ENCODE assay signal across 8 cellular contexts in the genomic region with DNA sequence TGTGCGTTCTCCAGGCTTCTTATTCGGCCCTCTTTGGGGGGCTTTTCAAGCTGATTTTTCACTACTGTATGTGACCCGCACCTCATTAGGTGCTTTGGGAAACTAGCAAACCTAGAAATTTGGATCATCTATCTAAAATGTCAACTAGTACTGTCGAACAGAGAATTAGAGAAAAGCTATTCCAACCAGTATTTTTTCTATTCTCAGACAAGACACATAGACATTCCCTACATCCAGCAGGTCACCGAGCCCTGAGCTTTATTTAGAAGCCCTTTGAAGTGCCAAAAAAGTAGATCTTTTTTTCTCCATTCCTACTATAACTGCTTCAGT. TPM values are rescaled to one million over a fixed set of nuclear protein-coding genes. Genes with fewer than 3 reads are reported as not detected.
DNase-seq lines count a peak whose midpoint lies in the region; ATAC-seq and TF ChIP-seq lines count a peak whose summit lies in the region.

No MANE protein-coding gene starts in this region.

- H3K36me3 ChIP-seq in heart left ventricle = peaks cover 0 to 37% (median 32%) of the 10 kb centered on the region in 9 donors
- peaks cover 0 to 12% of the 10 kb centered on the region in 2 donors for H3K36me3 ChIP-seq in body of pancreas (replicated peaks in 1 of 2; ENCODE audit: insufficient read depth in 1 of 2, low read depth in 2 of 2)
- peaks cover 3% of the 10 kb centered on the region for H3K36me3 ChIP-seq in urinary bladder (ENCODE audit: insufficient read depth)

- peaks cover 17% of the 10 kb centered on the region for H3K36me3 Mint-ChIP-seq in mesothelial cell of epicardium

- peak overlapping the region; percentile 96 for H3K4me3 Mint-ChIP-seq in mesothelial cell of epicardium

- H3K4me1 ChIP-seq in heart left ventricle = peaks cover 0 to 23% (median 11%) of the 10 kb centered on the region in 12 donors
- H3K4me1 ChIP-seq in body of pancreas = peaks cover 22% of the 10 kb centered on the region
- no peaks in the 10 kb centered on the region for H3K4me1 ChIP-seq in urinary bladder (ENCODE audit: insufficient read depth)

- no peak for ATAC-seq in heart left ventricle
- ATAC-seq in left ventricle myocardium superior = no peak
- ATAC-seq in body of pancreas = no peak
- ATAC-seq in HG02870 (IDR thresholded peaks at IDR 0.05; ENCODE audit: unreplicated experiment) = no peak
- no peak for ATAC-seq in HG03571 (IDR thresholded peaks at IDR 0.05; ENCODE audit: unreplicated experiment)

- intact Hi-C loops in heart left ventricle (cut with DNase I) (loop anchor here in 3 of 10 donors (2.0 to 5.0 kb wide), 2 partner anchors 30 to 36 kb away; no protein-coding TSS in a partner anchor), left ventricle myocardium superior (cut with micrococcal nuclease) (no loop called here), body of pancreas (cut with DNase I) (no loop called here)

- no peaks in the 10 kb centered on the region for H3K9me3 Mint-ChIP-seq in mesothelial cell of epicardium

- DNase-seq in heart left ventricle (no peak), left ventricle myocardium superior (no peak), body of pancreas (no peak), mesothelial cell of epicardium (ENCODE audit: low spot score in 2 of 2, unreplicated experiment in 2 of 2) (no peak), AG08396 (ENCODE audit: low spot score) (no peak)

- no peak for TF ChIP-seq POLR2A in heart left ventricle (IDR thresholded peaks at IDR 0.05)
- no peak for TF ChIP-seq POLR2A in body of pancreas (IDR thresholded peaks at IDR 0.05)

- WGBS in heart left ventricle, 4 donors = 4 to 6% (median 5%) methylated on average over 5 of the region's 5 CpGs
- 2 to 3% methylated on average over 5 of the region's 5 CpGs for WGBS in body of pancreas, 2 donors
- WGBS in urinary bladder = 4% methylated on average over 5 of the region's 5 CpGs

- H3K27me3 Mint-ChIP-seq in mesothelial cell of epicardium (ENCODE audit: low read depth) = peaks cover 1% of the 10 kb centered on the region

- TF ChIP-seq CTCF in heart left ventricle (IDR thresholded peaks at IDR 0.05) (no peak), body of pancreas (IDR thresholded peaks at IDR 0.05) (no peak), mesothelial cell of epicardium (IDR thresholded peaks at IDR 0.05; ENCODE audit: unreplicated experiment) (no peak)

- no peaks in the 10 kb centered on the region for H3K9me3 ChIP-seq in heart left ventricle
- H3K9me3 ChIP-seq in body of pancreas = no peaks in the 10 kb centered on the region

- peak overlapping the region; percentile 59 to 94 (median 81) for H3K4me3 ChIP-seq in heart left ventricle
- H3K4me3 ChIP-seq in body of pancreas = peak overlapping the region in 1 of 2 donors; percentile 81
- peak overlapping the region; percentile 86 for H3K4me3 ChIP-seq in urinary bladder (ENCODE audit: low read depth, low read length)

- peaks cover 22% of the 10 kb centered on the region for H3K4me1 Mint-ChIP-seq in mesothelial cell of epicardium

- peak overlapping the region; percentile 92 for H3K27ac Mint-ChIP-seq in mesothelial cell of epicardium

- H3K27ac ChIP-seq in heart left ventricle = peak overlapping the region in 10 of 12 donors; percentile 82 to 96 (median 91)
- H3K27ac ChIP-seq in body of pancreas = peak overlapping the region in 3 of 4 donors; percentile 59 to 86 (median 76)
- no peak overlapping the region for H3K27ac ChIP-seq in urinary bladder (ENCODE audit: low read depth)

- no peaks in the 10 kb centered on the region for H3K27me3 ChIP-seq in heart left ventricle
- no peaks in the 10 kb centered on the region for H3K27me3 ChIP-seq in body of pancreas

RNA-seq across cellular contexts. Expression of a gene that starts 0.3 kb away (rescaled TPM):
- 100 to 1,000 TPM in 4 of 9 donors, 10 to 100 TPM in 5; 67.7 to 174 (median 81.2) TPM for total RNA-seq in heart left ventricle
- polyA plus RNA-seq in heart left ventricle = 100 to 1,000 TPM in 1 of 2 donors, 10 to 100 TPM in 1; 63.9 to 282 TPM
- 75.8 TPM for total RNA-seq in left ventricle myocardium superior
- 100 to 1,000 TPM; 179 to 291 TPM for total RNA-seq in body of pancreas
- 282 to 298 TPM (median 297 TPM) in 3 replicates for total RNA-seq in mesothelial cell of epicardium
- 213 TPM for total RNA-seq in urinary bladder
- 252 TPM for polyA plus RNA-seq in urinary bladder

RNA-seq across cellular contexts. Expression of a gene that starts 32.5 kb away (rescaled TPM):
- total RNA-seq in heart left ventricle (10 to 100 TPM; 21.0 to 34.1 (median 26.9) TPM), left ventricle myocardium superior (33.9 TPM), body of pancreas (10 to 100 TPM; 16.5 to 16.9 TPM), mesothelial cell of epicardium (61.2 to 66.7 TPM (median 61.9 TPM) in 3 replicates), urinary bladder (13.2 TPM)
- polyA plus RNA-seq in heart left ventricle (10 to 100 TPM; 15.1 to 37.3 TPM), urinary bladder (30.3 TPM)

RNA-seq across cellular contexts. Expression of a gene that starts 33.5 kb away (rescaled TPM):
- 10 to 100 TPM; 51.5 to 83.2 (median 61.4) TPM for total RNA-seq in heart left ventricle
- polyA plus RNA-seq in heart left ventricle = 100 to 1,000 TPM in 1 of 2 donors, 10 to 100 TPM in 1; 88.6 to 106 TPM
- 65.6 TPM for total RNA-seq in left ventricle myocardium superior
- 10 to 100 TPM; 44.2 to 47.5 TPM for total RNA-seq in body of pancreas
- total RNA-seq in mesothelial cell of epicardium = 39.2 to 43.4 TPM (median 39.5 TPM) in 3 replicates
- 28.9 TPM for total RNA-seq in urinary bladder
- 91.1 TPM for polyA plus RNA-seq in urinary bladder

RNA-seq across cellular contexts. Expression of a gene that starts 39.9 kb away (rescaled TPM):
- total RNA-seq in heart left ventricle (not detected), left ventricle myocardium superior (not detected), body of pancreas (10 to 100 TPM; 31.3 to 66.7 TPM), mesothelial cell of epicardium (51.1 to 52.6 TPM (median 51.2 TPM) in 3 replicates), urinary bladder (11.9 TPM)
- polyA plus RNA-seq in heart left ventricle (under 1 TPM in 1 of 2 donors, not detected in 1; 0.38 TPM), urinary bladder (28.2 TPM)

RNA-seq across cellular contexts. Expression of a gene that starts 42.7 kb away (rescaled TPM):
- total RNA-seq in heart left ventricle = 10 to 100 TPM; 34.7 to 98.6 (median 61.6) TPM
- polyA plus RNA-seq in heart left ventricle = 10 to 100 TPM; 23.9 to 28.8 TPM
- total RNA-seq in left ventricle myocardium superior = 61.2 TPM
- 10 to 100 TPM; 31.9 to 32.6 TPM for total RNA-seq in body of pancreas
- total RNA-seq in mesothelial cell of epicardium = 103 to 111 TPM (median 110 TPM) in 3 replicates
- total RNA-seq in urinary bladder = 63.3 TPM
- 40.5 TPM for polyA plus RNA-seq in urinary bladder
